ENCODE assay signal across 1 cellular context in the genomic region with DNA sequence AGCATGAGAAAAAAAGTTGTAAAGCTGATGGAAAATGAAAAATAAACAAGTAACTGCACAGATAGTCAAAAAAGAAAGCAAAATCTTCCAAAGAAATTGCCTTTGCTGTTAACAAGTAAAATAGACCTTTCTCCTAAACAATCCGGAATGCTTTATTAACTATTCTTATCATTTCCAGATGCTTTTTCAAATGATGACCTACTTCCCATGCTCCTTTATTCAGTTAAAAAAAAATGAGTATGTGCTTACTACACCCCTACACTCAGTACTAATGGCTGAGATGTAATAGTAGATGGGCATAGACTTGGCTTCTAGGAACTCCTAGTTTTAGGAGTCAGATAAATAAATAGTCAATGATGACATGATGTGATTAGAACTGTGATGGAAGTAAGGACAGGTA.
TF ChIP-seq lines count a peak whose summit lies in the region.

No MANE protein-coding gene starts in this region.

TF ChIP-seq in SK-N-SH, 30 proteins besides CTCF, POLR2A, EP300 and RAD21:
- TF ChIP-seq TEAD4 (IDR thresholded peaks at IDR 0.05; ENCODE audit: borderline replicate concordance, insufficient read depth) (no peak), TCF12 (IDR thresholded peaks at IDR 0.05) (peak; percentile 24; the same call in 1 of the 2 replicates), CHD2 (IDR thresholded peaks at IDR 0.05; ENCODE audit: low read length, partially characterized antibody) (no peak)
